Comparison of ENCODE assay signal across 15 cellular contexts in the genomic region with DNA sequence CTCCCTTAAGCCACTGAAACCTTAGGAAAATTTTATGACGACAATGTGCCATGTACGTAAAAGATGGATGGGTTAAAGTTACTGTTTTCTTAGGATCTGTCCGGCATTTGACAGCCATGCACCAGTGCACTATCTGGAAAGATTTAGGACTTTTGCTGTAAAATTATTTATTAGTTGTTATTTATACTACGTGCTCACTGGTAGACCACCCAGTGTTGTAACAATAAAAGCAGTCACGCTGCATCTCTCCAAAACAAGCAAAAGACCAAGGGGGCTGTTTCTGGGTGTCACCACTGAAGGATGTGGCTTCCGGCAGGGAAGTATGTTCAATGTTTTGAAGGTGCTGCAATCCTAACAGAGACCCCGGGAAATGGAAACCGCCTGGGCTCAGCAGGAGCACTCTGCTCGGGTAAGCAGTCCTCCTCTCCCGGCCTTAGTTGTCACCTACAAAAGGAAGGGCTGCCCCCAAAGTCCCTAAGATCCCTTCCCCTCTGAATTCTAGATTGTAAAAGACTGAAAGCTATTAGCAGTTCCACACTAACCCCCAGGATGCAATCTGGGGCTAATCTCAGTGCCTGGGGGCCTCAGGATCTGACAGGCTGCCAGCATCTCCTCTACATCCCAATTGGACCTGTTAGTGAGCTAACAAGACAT.
"Had no signal": no experiment of that assay in that cellular context is flagged by ENCODE, and none has a peak within 500 bp of the region (broad histone marks: within the 10 kb centered on the region; RNA-seq: fewer than 3 reads in every experiment).

No MANE protein-coding gene starts in this region.

- H3K36me3 ChIP-seq: gastrocnemius medialis, neutrophil, thyroid gland had no signal

- ATAC-seq: activated CD8-positive, alpha-beta T cell treated with anti-CD3 and anti-CD28 coated beads, Interleukin-2, amount 10 ng/mL, durations not matched to agents 7 days and 5 days; gastrocnemius medialis; naive thymus-derived CD4-positive, alpha-beta T cell; stimulated activated naive B cell treated with anti-CD40 and anti-IgM and Interleukin-4, amounts not matched to agents 10 μg/mL and 1 μg/mL and 100 μg/mL, for 72 hours; T-cell had no signal

- H3K79me2 ChIP-seq: parathyroid adenoma had no signal

- H3K9ac ChIP-seq: parathyroid adenoma had no signal

- H3K4me3 ChIP-seq: gastrocnemius medialis, thyroid gland had no signal

- H3K27me3 ChIP-seq: gastrocnemius medialis, thyroid gland had no signal

- H3K4me1 ChIP-seq: gastrocnemius medialis, parathyroid adenoma, thyroid gland had no signal

- H3K27ac ChIP-seq: gastrocnemius medialis, neutrophil, parathyroid adenoma, thyroid gland had no signal

- H3K9me3 ChIP-seq: gastrocnemius medialis, neutrophil, thyroid gland had no signal

- DNase-seq: activated CD4-positive, alpha-beta T cell treated with anti-CD3 and anti-CD28 coated beads, Interleukin-2, amount 10 ng/mL, durations not matched to agents 7 days and 5 days; activated CD8-positive, alpha-beta T cell treated with anti-CD3 and anti-CD28 coated beads, Interleukin-2, amount 10 ng/mL, durations not matched to agents 7 days and 5 days; activated naive CD4-positive, alpha-beta T cell treated with anti-CD3 and anti-CD28 coated beads for 36 hours; activated T-cell treated with anti-CD3 and anti-CD28 coated beads, Interleukin-2, amount 50 U/mL, for 24 hours; anterior cingulate cortex; caudate nucleus; erythroblast; gastrocnemius medialis; head of caudate nucleus; naive thymus-derived CD4-positive, alpha-beta T cell; stimulated activated naive B cell treated with anti-CD40 and anti-IgM and Interleukin-4, amounts not matched to agents 10 μg/mL and 1 μg/mL and 100 μg/mL, for 72 hours; T-cell; thyroid gland had no signal
